Comparison of ENCODE assay signal across 2 cellular contexts in the genomic region with DNA sequence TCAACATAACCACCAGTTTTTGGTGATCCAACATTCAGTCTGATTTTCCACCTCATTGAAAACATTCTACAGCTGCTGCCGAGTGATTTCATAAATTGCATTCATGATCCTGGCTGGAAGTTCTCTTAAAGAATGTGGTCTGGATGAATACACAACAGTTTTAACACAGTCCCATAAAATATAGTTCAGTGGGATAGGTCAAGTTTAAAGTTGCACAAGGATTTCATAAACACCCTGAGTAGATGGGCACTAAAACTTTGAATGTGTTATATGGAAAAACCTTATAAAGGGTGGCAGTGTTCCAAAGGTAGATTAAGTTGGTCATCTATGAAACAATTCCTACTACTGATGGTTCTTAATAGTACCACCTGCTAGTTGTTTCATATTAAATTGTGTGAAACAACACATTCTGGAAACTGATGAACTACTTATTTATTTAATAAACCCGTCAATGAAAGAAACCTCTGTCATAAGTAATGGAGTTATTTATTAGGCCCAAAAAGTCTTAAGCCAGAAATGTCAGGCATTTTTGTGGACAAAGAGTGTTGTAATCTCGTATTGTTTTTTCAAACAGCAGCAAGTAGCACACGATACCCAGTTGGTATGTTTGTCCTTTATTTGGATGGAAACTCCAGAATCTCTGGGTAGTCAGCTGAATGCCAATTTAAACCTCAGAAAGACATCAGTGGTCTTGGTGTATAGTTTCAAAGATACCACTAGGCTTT.
TF ChIP-seq lines count a peak whose summit lies in the region.

No MANE protein-coding gene starts in this region.

TF ChIP-seq in IMR-90, 13 proteins besides CTCF, POLR2A, EP300 and RAD21:
- TF ChIP-seq, protein P1, sequence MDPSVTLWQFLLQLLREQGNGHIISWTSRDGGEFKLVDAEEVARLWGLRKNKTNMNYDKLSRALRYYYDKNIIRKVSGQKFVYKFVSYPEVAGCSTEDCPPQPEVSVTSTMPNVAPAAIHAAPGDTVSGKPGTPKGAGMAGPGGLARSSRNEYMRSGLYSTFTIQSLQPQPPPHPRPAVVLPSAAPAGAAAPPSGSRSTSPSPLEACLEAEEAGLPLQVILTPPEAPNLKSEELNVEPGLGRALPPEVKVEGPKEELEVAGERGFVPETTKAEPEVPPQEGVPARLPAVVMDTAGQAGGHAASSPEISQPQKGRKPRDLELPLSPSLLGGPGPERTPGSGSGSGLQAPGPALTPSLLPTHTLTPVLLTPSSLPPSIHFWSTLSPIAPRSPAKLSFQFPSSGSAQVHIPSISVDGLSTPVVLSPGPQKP (IDR thresholded peaks at IDR 0.05; ENCODE audit: borderline replicate concordance, low read depth, low read length), result no peak
- TF ChIP-seq BHLHE40 (IDR thresholded peaks at IDR 0.05; ENCODE audit: low read depth, low read length), result no peak
- TF ChIP-seq RCOR1 (IDR thresholded peaks at IDR 0.05; ENCODE audit: insufficient replicate concordance, low read length), result no peak
- TF ChIP-seq RFX5 (IDR thresholded peaks at IDR 0.05; ENCODE audit: low read depth, low read length), result no peak

TF ChIP-seq in SK-N-SH, 30 proteins besides CTCF, POLR2A, EP300 and RAD21:
- TF ChIP-seq TEAD4 (IDR thresholded peaks at IDR 0.05; ENCODE audit: borderline replicate concordance, insufficient read depth) (no peak), CHD2 (IDR thresholded peaks at IDR 0.05; ENCODE audit: low read length, partially characterized antibody) (no peak), ELF1 (IDR thresholded peaks at IDR 0.05) (no peak), POLR2AphosphoS5 (IDR thresholded peaks at IDR 0.05; ENCODE audit: low read depth, low read length) (no peak), FOXJ3 (CRISPR knock-in tag; IDR thresholded peaks at IDR 0.05) (no peak), JUND (IDR thresholded peaks at IDR 0.05) (no peak), TCF12 (IDR thresholded peaks at IDR 0.05) (no peak), SIN3A (IDR thresholded peaks at IDR 0.05; ENCODE audit: borderline replicate concordance, low read depth, low read length) (no peak), PBX3 (IDR thresholded peaks at IDR 0.05) (no peak), NFIC (IDR thresholded peaks at IDR 0.05; ENCODE audit: borderline replicate concordance) (no peak), MXI1 (IDR thresholded peaks at IDR 0.05; ENCODE audit: low read depth, low read length) (no peak), USF1 (IDR thresholded peaks at IDR 0.05; ENCODE audit: borderline replicate concordance, low read depth) (no peak), NRF1 (IDR thresholded peaks at IDR 0.05; ENCODE audit: low read depth, low read length) (no peak), EZH2phosphoT487 (IDR thresholded peaks at IDR 0.05; ENCODE audit: borderline replicate concordance, low read depth) (no peak), YY1 (IDR thresholded peaks at IDR 0.05; ENCODE audit: low read depth) (no peak), SMC3 (IDR thresholded peaks at IDR 0.05; ENCODE audit: low read depth, low read length) (no peak)
- TF ChIP-seq, protein P2, sequence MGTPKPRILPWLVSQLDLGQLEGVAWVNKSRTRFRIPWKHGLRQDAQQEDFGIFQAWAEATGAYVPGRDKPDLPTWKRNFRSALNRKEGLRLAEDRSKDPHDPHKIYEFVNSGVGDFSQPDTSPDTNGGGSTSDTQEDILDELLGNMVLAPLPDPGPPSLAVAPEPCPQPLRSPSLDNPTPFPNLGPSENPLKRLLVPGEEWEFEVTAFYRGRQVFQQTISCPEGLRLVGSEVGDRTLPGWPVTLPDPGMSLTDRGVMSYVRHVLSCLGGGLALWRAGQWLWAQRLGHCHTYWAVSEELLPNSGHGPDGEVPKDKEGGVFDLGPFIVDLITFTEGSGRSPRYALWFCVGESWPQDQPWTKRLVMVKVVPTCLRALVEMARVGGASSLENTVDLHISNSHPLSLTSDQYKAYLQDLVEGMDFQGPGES (IDR thresholded peaks at IDR 0.05; ENCODE audit: low read depth, low read length), result no peak
